11 cellular contexts compared by ENCODE assay signal in the genomic region with DNA sequence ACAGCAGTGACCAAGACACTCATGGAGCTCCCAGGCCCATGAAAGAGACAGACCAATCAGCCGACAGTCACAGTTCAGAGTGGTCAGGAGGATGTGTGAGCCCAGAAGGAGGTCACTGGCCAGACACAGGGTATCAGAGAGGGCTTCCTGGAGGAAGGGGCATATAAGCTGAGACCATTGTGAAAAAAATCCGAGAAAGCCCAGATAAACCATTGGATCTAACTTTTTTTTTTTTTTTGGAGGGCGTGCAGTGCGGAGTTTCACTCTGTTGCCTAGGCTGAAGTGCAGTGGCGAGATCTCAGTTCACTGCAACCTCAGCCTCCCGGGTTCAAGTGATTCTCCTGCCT. TPM values are rescaled to one million over a fixed set of nuclear protein-coding genes. Genes with fewer than 3 reads are reported as not detected.
A peak's percentile ranks its signal among the peaks of the same experiment; 100 is the strongest.
DNase-seq lines count a peak whose midpoint lies in the region; ATAC-seq and TF ChIP-seq lines count a peak whose summit lies in the region.
"Had no signal": no experiment of that assay in that cellular context is flagged by ENCODE, and none has a peak within 500 bp of the region (broad histone marks: within the 10 kb centered on the region; RNA-seq: fewer than 3 reads in every experiment).

No MANE protein-coding gene starts in this region.

- no peak for TF ChIP-seq CTCF in esophagus muscularis mucosa (IDR thresholded peaks at IDR 0.05)
- TF ChIP-seq CTCF in neural crest cell (conservative IDR thresholded peaks at IDR 0.05), result no peak
- no peak for TF ChIP-seq CTCF in upper lobe of right lung (IDR thresholded peaks at IDR 0.05)
- TF ChIP-seq CTCF in brain microvascular endothelial cell (IDR thresholded peaks at IDR 0.05; ENCODE audit: low read depth, low read length, missing control alignments), result no peak

- H3K27me3 Mint-ChIP-seq in activated naive CD4-positive, alpha-beta T cell treated with anti-CD3 and anti-CD28 coated beads, Interleukin-2, amount 50 U/mL, for 24 hours, result no peaks in the 10 kb centered on the region
- no peaks in the 10 kb centered on the region for H3K27me3 Mint-ChIP-seq in neural crest cell (ENCODE audit: low read depth)

- TF ChIP-seq EP300 in esophagus muscularis mucosa (IDR thresholded peaks at IDR 0.05), result no peak

- H3K9me3 ChIP-seq in esophagus muscularis mucosa, result no peaks in the 10 kb centered on the region
- H3K9me3 ChIP-seq in upper lobe of right lung, result no peaks in the 10 kb centered on the region

- peaks cover 24 to 84% (median 76%) of the 10 kb centered on the region in 4 donors for H3K4me1 ChIP-seq in esophagus muscularis mucosa
- peaks cover 47% of the 10 kb centered on the region for H3K4me1 ChIP-seq in upper lobe of right lung

- H3K36me3 Mint-ChIP-seq in activated naive CD4-positive, alpha-beta T cell treated with anti-CD3 and anti-CD28 coated beads, Interleukin-2, amount 50 U/mL, for 24 hours, result peaks cover 10% of the 10 kb centered on the region
- peaks cover 3% of the 10 kb centered on the region for H3K36me3 Mint-ChIP-seq in neural crest cell (ENCODE audit: low read depth)

- H3K4me3 Mint-ChIP-seq in activated naive CD4-positive, alpha-beta T cell treated with anti-CD3 and anti-CD28 coated beads, Interleukin-2, amount 50 U/mL, for 24 hours, result peak overlapping the region; percentile 75
- peak overlapping the region; percentile 75 for H3K4me3 Mint-ChIP-seq in neural crest cell

- in situ Hi-C loops in brain microvascular endothelial cell (cut with HindIII; ENCODE audit: low pct_ligation_motif_present, low sequenced_read_pairs), result no loop called here

- WGBS in esophagus muscularis mucosa, result 88% methylated on average over 5 of the region's 6 CpGs

- ATAC-seq in upper lobe of right lung (no peak), HG03139 (IDR thresholded peaks at IDR 0.05; ENCODE audit: unreplicated experiment) (no peak), HG03460 (IDR thresholded peaks at IDR 0.05; ENCODE audit: unreplicated experiment) (no peak)

- H3K4me3 ChIP-seq in esophagus muscularis mucosa (peak overlapping the region; percentile 73 to 92 (median 78)), upper lobe of right lung (peak overlapping the region; percentile 75), brain microvascular endothelial cell (ENCODE audit: low read depth, low read length) (no peak overlapping the region)

- no peak overlapping the region for H3K27ac Mint-ChIP-seq in activated naive CD4-positive, alpha-beta T cell treated with anti-CD3 and anti-CD28 coated beads, Interleukin-2, amount 50 U/mL, for 24 hours
- no peak overlapping the region for H3K27ac Mint-ChIP-seq in neural crest cell (ENCODE audit: unreplicated experiment)

- H3K36me3 ChIP-seq in esophagus muscularis mucosa, result peaks cover 10 to 42% (median 31%) of the 10 kb centered on the region in 4 donors
- peaks cover 43% of the 10 kb centered on the region for H3K36me3 ChIP-seq in upper lobe of right lung
- peaks cover 17% of the 10 kb centered on the region for H3K36me3 ChIP-seq in brain microvascular endothelial cell (replicated peaks)

- H3K27me3 ChIP-seq in esophagus muscularis mucosa (no peaks in the 10 kb centered on the region), upper lobe of right lung (no peaks in the 10 kb centered on the region), brain microvascular endothelial cell (replicated peaks) (no peaks in the 10 kb centered on the region)

- intact Hi-C loops in esophagus muscularis mucosa (cut with DNase I), result no loop called here
- intact Hi-C loops in upper lobe of right lung (cut with DNase I), result no loop called here

- no peak for DNase-seq in activated naive CD4-positive, alpha-beta T cell (lab: John Stamatoyannopoulos, UW)
- no peak for DNase-seq in esophagus muscularis mucosa (ENCODE audit: extremely low spot score)
- no peak for DNase-seq in neural crest cell (ENCODE audit: low read depth, low spot score)
- DNase-seq in upper lobe of right lung, result no peak
- DNase-seq in brain microvascular endothelial cell, result no peak
- DNase-seq: AML-193, NCI-H1092 treated with DMSO at 0.1 percent for 48 hours, OCI-M1 had no signal

- TF ChIP-seq POLR2A in esophagus muscularis mucosa (IDR thresholded peaks at IDR 0.05; ENCODE audit: low read depth), result no peak

- H3K9me3 Mint-ChIP-seq in activated naive CD4-positive, alpha-beta T cell treated with anti-CD3 and anti-CD28 coated beads, Interleukin-2, amount 50 U/mL, for 24 hours, result no peaks in the 10 kb centered on the region
- H3K9me3 Mint-ChIP-seq in neural crest cell, result no peaks in the 10 kb centered on the region

- peak overlapping the region; percentile 95 to 99 (median 98) for H3K27ac ChIP-seq in esophagus muscularis mucosa (replicated peaks in 1 of 4)
- H3K27ac ChIP-seq in upper lobe of right lung, result peak overlapping the region; percentile 95
- H3K27ac ChIP-seq in brain microvascular endothelial cell, result no peak overlapping the region

- H3K4me1 Mint-ChIP-seq in activated naive CD4-positive, alpha-beta T cell treated with anti-CD3 and anti-CD28 coated beads, Interleukin-2, amount 50 U/mL, for 24 hours, result peaks cover 55% of the 10 kb centered on the region
- peaks cover 47% of the 10 kb centered on the region for H3K4me1 Mint-ChIP-seq in neural crest cell

RNA-seq across cellular contexts. Expression of gene ITPKC, which starts 4.2 kb away (rescaled TPM):
- total RNA-seq in esophagus muscularis mucosa (100 to 1,000 TPM in 1 of 4 donors, 10 to 100 TPM in 3; 28.7 to 123 (median 33.3) TPM), neural crest cell (12.8 and 13.9 TPM in 2 replicates), upper lobe of right lung (51.6 TPM)

RNA-seq across cellular contexts. Expression of gene COQ8B, which starts 4.4 kb away (rescaled TPM):
- total RNA-seq in esophagus muscularis mucosa (10 to 100 TPM; 34.5 to 57.7 (median 45.3) TPM), neural crest cell (41.1 and 45.1 TPM in 2 replicates), upper lobe of right lung (43.6 TPM)

RNA-seq across cellular contexts. Expression of gene ACTMAP, which starts 29.2 kb away (rescaled TPM):
- 1 to 10 TPM; 1.7 to 4.6 (median 3.7) TPM for total RNA-seq in esophagus muscularis mucosa
- 22.7 and 25.1 TPM in 2 replicates for total RNA-seq in neural crest cell
- 18.5 TPM for total RNA-seq in upper lobe of right lung

RNA-seq across cellular contexts. Expression of gene SNRPA, which starts 29.9 kb away (rescaled TPM):
- total RNA-seq in esophagus muscularis mucosa (10 to 100 TPM; 47.3 to 69.1 (median 57.6) TPM), neural crest cell (213 and 214 TPM in 2 replicates), upper lobe of right lung (51.7 TPM)

RNA-seq across cellular contexts. Expression of gene NUMBL, which starts 30.7 kb away (rescaled TPM):
- total RNA-seq in esophagus muscularis mucosa, result 10 to 100 TPM; 28.2 to 51.7 (median 41.5) TPM
- total RNA-seq in neural crest cell, result 21.4 and 26.8 TPM in 2 replicates
- total RNA-seq in upper lobe of right lung, result 19.5 TPM
